1 cellular context compared by ENCODE assay signal in genomic region chr20:46091622-46092602, GRCh38. TPM values are rescaled to one million over a fixed set of nuclear protein-coding genes. Genes with fewer than 3 reads are reported as not detected.
"Had no signal": no experiment of that assay in that cellular context is flagged by ENCODE, and none has a peak within 500 bp of the region (broad histone marks: within the 10 kb centered on the region; RNA-seq: fewer than 3 reads in every experiment).

No MANE protein-coding gene starts in this region.

RNA-seq across cellular contexts. Expression of gene CD40, which starts 26.2 kb away (rescaled TPM):
- polyA plus RNA-seq: neural cell had no signal
